ENCODE assay signal across 1 cellular context in the genomic region with DNA sequence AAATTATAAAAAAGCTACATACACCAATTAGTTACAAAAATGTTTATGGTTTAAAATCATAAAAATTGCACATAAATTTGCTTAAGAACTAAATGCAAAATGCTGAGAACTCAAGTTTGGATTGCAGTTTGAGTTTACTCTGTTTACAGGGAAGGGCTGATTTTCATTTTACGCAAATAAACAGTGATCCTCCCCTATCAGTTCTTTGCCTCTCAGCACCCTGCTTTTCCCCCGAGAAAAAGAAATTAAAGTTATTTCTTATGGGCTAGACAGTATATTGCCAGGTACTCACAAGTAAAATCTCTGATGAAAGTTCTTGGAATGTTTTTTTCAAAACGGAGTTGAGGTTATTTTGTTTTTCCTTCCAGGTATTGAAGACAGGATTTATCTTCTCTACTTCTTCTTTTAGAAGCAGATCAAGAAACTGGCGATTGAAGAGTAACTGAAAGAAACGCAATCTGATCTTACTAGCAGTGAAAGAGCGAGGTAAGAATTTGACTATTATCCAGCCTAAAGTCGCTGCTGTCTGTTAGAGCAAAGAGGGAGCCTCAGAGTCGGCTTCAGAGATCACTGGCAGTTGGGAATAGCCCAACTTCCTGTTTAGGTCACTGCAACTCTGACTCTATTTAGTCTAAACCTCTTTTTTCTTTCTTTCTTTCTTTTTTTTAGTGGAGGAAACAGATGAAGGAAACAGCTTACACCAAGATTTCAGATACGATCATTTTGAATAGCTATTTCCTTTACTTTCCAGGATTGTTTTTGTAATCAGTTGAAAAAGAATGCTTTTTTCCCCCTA.
TF ChIP-seq lines count a peak whose summit lies in the region.

A gene (minus strand): TSS at position 528 of the 796 bp plus-strand sequence. CDS start 50,667 bp downstream, outside the sequence.

TF ChIP-seq in HepG2, 621 proteins besides CTCF, POLR2A, EP300 and RAD21 (continued from another document):
- TF ChIP-seq, protein P1, sequence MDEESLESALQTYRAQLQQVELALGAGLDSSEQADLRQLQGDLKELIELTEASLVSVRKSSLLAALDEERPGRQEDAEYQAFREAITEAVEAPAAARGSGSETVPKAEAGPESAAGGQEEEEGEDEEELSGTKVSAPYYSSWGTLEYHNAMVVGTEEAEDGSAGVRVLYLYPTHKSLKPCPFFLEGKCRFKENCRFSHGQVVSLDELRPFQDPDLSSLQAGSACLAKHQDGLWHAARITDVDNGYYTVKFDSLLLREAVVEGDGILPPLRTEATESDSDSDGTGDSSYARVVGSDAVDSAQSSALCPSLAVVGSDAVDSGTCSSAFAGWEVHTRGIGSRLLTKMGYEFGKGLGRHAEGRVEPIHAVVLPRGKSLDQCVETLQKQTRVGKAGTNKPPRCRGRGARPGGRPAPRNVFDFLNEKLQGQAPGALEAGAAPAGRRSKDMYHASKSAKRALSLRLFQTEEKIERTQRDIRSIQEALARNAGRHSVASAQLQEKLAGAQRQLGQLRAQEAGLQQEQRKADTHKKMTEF (CRISPR knock-in tag; IDR thresholded peaks at IDR 0.05), result 0 out of 2 replicates have a peak, but pooled peaks have one; percentile 36
- TF ChIP-seq, protein P2, sequence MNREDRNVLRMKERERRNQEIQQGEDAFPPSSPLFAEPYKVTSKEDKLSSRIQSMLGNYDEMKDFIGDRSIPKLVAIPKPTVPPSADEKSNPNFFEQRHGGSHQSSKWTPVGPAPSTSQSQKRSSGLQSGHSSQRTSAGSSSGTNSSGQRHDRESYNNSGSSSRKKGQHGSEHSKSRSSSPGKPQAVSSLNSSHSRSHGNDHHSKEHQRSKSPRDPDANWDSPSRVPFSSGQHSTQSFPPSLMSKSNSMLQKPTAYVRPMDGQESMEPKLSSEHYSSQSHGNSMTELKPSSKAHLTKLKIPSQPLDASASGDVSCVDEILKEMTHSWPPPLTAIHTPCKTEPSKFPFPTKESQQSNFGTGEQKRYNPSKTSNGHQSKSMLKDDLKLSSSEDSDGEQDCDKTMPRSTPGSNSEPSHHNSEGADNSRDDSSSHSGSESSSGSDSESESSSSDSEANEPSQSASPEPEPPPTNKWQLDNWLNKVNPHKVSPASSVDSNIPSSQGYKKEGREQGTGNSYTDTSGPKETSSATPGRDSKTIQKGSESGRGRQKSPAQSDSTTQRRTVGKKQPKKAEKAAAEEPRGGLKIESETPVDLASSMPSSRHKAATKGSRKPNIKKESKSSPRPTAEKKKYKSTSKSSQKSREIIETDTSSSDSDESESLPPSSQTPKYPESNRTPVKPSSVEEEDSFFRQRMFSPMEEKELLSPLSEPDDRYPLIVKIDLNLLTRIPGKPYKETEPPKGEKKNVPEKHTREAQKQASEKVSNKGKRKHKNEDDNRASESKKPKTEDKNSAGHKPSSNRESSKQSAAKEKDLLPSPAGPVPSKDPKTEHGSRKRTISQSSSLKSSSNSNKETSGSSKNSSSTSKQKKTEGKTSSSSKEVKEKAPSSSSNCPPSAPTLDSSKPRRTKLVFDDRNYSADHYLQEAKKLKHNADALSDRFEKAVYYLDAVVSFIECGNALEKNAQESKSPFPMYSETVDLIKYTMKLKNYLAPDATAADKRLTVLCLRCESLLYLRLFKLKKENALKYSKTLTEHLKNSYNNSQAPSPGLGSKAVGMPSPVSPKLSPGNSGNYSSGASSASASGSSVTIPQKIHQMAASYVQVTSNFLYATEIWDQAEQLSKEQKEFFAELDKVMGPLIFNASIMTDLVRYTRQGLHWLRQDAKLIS (CRISPR knock-in tag; IDR thresholded peaks at IDR 0.05), result peak; percentile 86
- TF ChIP-seq ZNF713 (CRISPR knock-in tag; IDR thresholded peaks at IDR 0.05), result no peak
- TF ChIP-seq ZNF550 (CRISPR knock-in tag; IDR thresholded peaks at IDR 0.05; ENCODE audit: borderline replicate concordance), result no peak
- no peak for TF ChIP-seq NFRKB (IDR thresholded peaks at IDR 0.05)
- no peak for TF ChIP-seq RXRB (CRISPR knock-in tag; IDR thresholded peaks at IDR 0.05; ENCODE audit: borderline replicate concordance)
- TF ChIP-seq ZNF510 (CRISPR knock-in tag; IDR thresholded peaks at IDR 0.05; ENCODE audit: low read depth), result 0 out of 2 replicates have a peak, but pooled peaks have one; percentile 48
- TF ChIP-seq MED1 (CRISPR knock-in tag; IDR thresholded peaks at IDR 0.05), result peak; percentile 62
- 0 out of 2 replicates have a peak, but pooled peaks have one; percentile 37 for TF ChIP-seq TARDBP (CRISPR knock-in tag; IDR thresholded peaks at IDR 0.05)
- TF ChIP-seq HOXA7 (CRISPR knock-in tag; IDR thresholded peaks at IDR 0.05), result no peak
- TF ChIP-seq, protein P3, sequence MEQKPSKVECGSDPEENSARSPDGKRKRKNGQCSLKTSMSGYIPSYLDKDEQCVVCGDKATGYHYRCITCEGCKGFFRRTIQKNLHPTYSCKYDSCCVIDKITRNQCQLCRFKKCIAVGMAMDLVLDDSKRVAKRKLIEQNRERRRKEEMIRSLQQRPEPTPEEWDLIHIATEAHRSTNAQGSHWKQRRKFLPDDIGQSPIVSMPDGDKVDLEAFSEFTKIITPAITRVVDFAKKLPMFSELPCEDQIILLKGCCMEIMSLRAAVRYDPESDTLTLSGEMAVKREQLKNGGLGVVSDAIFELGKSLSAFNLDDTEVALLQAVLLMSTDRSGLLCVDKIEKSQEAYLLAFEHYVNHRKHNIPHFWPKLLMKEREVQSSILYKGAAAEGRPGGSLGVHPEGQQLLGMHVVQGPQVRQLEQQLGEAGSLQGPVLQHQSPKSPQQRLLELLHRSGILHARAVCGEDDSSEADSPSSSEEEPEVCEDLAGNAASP (CRISPR knock-in tag; IDR thresholded peaks at IDR 0.05; ENCODE audit: borderline replicate concordance), result peak; percentile 11; the same call in 1 of the 2 replicates
- TF ChIP-seq EED (CRISPR knock-in tag; IDR thresholded peaks at IDR 0.05), result no peak
- TF ChIP-seq ZNF12 (CRISPR knock-in tag; IDR thresholded peaks at IDR 0.05), result 0 out of 2 replicates have a peak, but pooled peaks have one; percentile 40
- TF ChIP-seq, protein P4, sequence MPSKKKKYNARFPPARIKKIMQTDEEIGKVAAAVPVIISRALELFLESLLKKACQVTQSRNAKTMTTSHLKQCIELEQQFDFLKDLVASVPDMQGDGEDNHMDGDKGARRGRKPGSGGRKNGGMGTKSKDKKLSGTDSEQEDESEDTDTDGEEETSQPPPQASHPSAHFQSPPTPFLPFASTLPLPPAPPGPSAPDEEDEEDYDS (CRISPR knock-in tag; IDR thresholded peaks at IDR 0.05), result peak; percentile 26; the same call in 1 of the 2 replicates
- TF ChIP-seq ERF (CRISPR knock-in tag; IDR thresholded peaks at IDR 0.05), result no peak
- no peak; the same call in 1 of the 2 replicates for TF ChIP-seq SAP130 (CRISPR knock-in tag; IDR thresholded peaks at IDR 0.05; ENCODE audit: low read depth)
- TF ChIP-seq FOXM1 (CRISPR knock-in tag; IDR thresholded peaks at IDR 0.05), result no peak
- TF ChIP-seq, protein P5, sequence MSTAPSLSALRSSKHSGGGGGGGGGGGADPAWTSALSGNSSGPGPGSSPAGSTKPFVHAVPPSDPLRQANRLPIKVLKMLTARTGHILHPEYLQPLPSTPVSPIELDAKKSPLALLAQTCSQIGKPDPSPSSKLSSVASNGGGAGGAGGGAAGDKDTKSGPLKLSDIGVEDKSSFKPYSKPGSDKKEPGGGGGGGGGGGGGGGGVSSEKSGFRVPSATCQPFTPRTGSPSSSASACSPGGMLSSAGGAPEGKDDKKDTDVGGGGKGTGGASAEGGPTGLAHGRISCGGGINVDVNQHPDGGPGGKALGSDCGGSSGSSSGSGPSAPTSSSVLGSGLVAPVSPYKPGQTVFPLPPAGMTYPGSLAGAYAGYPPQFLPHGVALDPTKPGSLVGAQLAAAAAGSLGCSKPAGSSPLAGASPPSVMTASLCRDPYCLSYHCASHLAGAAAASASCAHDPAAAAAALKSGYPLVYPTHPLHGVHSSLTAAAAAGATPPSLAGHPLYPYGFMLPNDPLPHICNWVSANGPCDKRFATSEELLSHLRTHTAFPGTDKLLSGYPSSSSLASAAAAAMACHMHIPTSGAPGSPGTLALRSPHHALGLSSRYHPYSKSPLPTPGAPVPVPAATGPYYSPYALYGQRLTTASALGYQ (CRISPR knock-in tag; IDR thresholded peaks at IDR 0.05), result 0 out of 2 replicates have a peak, but pooled peaks have one; percentile 22
- TF ChIP-seq, protein P6, sequence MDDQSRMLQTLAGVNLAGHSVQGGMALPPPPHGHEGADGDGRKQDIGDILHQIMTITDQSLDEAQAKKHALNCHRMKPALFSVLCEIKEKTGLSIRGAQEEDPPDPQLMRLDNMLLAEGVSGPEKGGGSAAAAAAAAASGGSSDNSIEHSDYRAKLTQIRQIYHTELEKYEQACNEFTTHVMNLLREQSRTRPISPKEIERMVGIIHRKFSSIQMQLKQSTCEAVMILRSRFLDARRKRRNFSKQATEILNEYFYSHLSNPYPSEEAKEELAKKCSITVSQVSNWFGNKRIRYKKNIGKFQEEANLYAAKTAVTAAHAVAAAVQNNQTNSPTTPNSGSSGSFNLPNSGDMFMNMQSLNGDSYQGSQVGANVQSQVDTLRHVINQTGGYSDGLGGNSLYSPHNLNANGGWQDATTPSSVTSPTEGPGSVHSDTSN (CRISPR knock-in tag; IDR thresholded peaks at IDR 0.05; ENCODE audit: borderline replicate concordance), result no peak
- TF ChIP-seq NFIC (IDR thresholded peaks at IDR 0.05; ENCODE audit: low read length), result 0 out of 2 replicates have a peak, but pooled peaks have one; percentile 44
- TF ChIP-seq FOXA1 (IDR thresholded peaks at IDR 0.05), result no peak
- TF ChIP-seq FOXA1 (CRISPR knock-in tag; IDR thresholded peaks at IDR 0.05), result no peak
- no peak for TF ChIP-seq ZFP41 (CRISPR knock-in tag; IDR thresholded peaks at IDR 0.05; ENCODE audit: borderline replicate concordance)
- TF ChIP-seq ZNF660 (CRISPR knock-in tag; IDR thresholded peaks at IDR 0.05; ENCODE audit: borderline replicate concordance, low read depth), result no peak
- TF ChIP-seq ZNF225 (CRISPR knock-in tag; IDR thresholded peaks at IDR 0.05), result no peak
- peak; percentile 95 for TF ChIP-seq SSRP1 (CRISPR knock-in tag; IDR thresholded peaks at IDR 0.05)
- TF ChIP-seq ZNF724P (CRISPR knock-in tag; IDR thresholded peaks at IDR 0.05; ENCODE audit: borderline replicate concordance), result no peak
- peak; percentile 59 for TF ChIP-seq RBM22 (optimal IDR thresholded peaks at IDR 0.05; ENCODE audit: low read length)
- TF ChIP-seq POGZ (CRISPR knock-in tag; IDR thresholded peaks at IDR 0.05), result peak; percentile 28; the same call in 1 of the 2 replicates
- TF ChIP-seq ZNF331 (CRISPR knock-in tag; IDR thresholded peaks at IDR 0.05), result 0 out of 2 replicates have a peak, but pooled peaks have one; percentile 12
- TF ChIP-seq NCOR1 (IDR thresholded peaks at IDR 0.05; ENCODE audit: borderline replicate concordance, low read length), result no peak
- peak; percentile 30; the same call in 1 of the 2 replicates for TF ChIP-seq MXD4 (CRISPR knock-in tag; IDR thresholded peaks at IDR 0.05)
- TF ChIP-seq GABPB1 (CRISPR knock-in tag; IDR thresholded peaks at IDR 0.05), result peak; percentile 48
- no peak for TF ChIP-seq ZNF776 (CRISPR knock-in tag; IDR thresholded peaks at IDR 0.05)
- no peak for TF ChIP-seq RFXAP (CRISPR knock-in tag; IDR thresholded peaks at IDR 0.05; ENCODE audit: borderline replicate concordance)
- TF ChIP-seq ZFP36L1 (CRISPR knock-in tag; IDR thresholded peaks at IDR 0.05), result no peak
- no peak for TF ChIP-seq FOSL2 (CRISPR knock-in tag; IDR thresholded peaks at IDR 0.05)
- peak; percentile 90 for TF ChIP-seq POLR2G (IDR thresholded peaks at IDR 0.05; ENCODE audit: low read depth, low read length)
- TF ChIP-seq ZNF614 (CRISPR knock-in tag; IDR thresholded peaks at IDR 0.05; ENCODE audit: borderline replicate concordance), result no peak
- TF ChIP-seq TGIF2 (CRISPR knock-in tag; IDR thresholded peaks at IDR 0.05), result 0 out of 2 replicates have a peak, but pooled peaks have one; percentile 58
- no peak for TF ChIP-seq IRF2 (CRISPR knock-in tag; IDR thresholded peaks at IDR 0.05)
- TF ChIP-seq EHMT2 (IDR thresholded peaks at IDR 0.05; ENCODE audit: borderline replicate concordance, low read depth, low read length), result no peak
- TF ChIP-seq ZSCAN20 (CRISPR knock-in tag; IDR thresholded peaks at IDR 0.05; ENCODE audit: borderline replicate concordance), result no peak
- peak; percentile 75 for TF ChIP-seq POLR2AphosphoS5 (IDR thresholded peaks at IDR 0.05; ENCODE audit: low read depth, low read length)
- TF ChIP-seq MAZ (IDR thresholded peaks at IDR 0.05; ENCODE audit: borderline replicate concordance, low read depth, low read length), result no peak
- TF ChIP-seq MAZ (CRISPR knock-in tag; IDR thresholded peaks at IDR 0.05; ENCODE audit: low read depth), result no peak
- TF ChIP-seq SUZ12 (IDR thresholded peaks at IDR 0.05; ENCODE audit: low read depth, low read length), result no peak
- peak; percentile 32; the same call in 1 of the 2 replicates for TF ChIP-seq PHF8 (CRISPR knock-in tag; IDR thresholded peaks at IDR 0.05)
- peak; percentile 74; the same call in 1 of the 2 replicates for TF ChIP-seq KMT2A (CRISPR knock-in tag; IDR thresholded peaks at IDR 0.05)
- no peak for TF ChIP-seq ZNF232 (CRISPR knock-in tag; IDR thresholded peaks at IDR 0.05; ENCODE audit: borderline replicate concordance)
- peak; percentile 62; the same call in 1 of the 2 replicates for TF ChIP-seq TAF1 (CRISPR knock-in tag; IDR thresholded peaks at IDR 0.05)
- TF ChIP-seq, protein P7, sequence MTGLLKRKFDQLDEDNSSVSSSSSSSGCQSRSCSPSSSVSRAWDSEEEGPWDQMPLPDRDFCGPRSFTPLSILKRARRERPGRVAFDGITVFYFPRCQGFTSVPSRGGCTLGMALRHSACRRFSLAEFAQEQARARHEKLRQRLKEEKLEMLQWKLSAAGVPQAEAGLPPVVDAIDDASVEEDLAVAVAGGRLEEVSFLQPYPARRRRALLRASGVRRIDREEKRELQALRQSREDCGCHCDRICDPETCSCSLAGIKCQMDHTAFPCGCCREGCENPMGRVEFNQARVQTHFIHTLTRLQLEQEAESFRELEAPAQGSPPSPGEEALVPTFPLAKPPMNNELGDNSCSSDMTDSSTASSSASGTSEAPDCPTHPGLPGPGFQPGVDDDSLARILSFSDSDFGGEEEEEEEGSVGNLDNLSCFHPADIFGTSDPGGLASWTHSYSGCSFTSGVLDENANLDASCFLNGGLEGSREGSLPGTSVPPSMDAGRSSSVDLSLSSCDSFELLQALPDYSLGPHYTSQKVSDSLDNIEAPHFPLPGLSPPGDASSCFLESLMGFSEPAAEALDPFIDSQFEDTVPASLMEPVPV (CRISPR knock-in tag; IDR thresholded peaks at IDR 0.05), result no peak
- TF ChIP-seq FIP1L1 (IDR thresholded peaks at IDR 0.05; ENCODE audit: borderline replicate concordance, insufficient read depth, low read depth, low read length), result no peak
- no peak for TF ChIP-seq ZNF619 (CRISPR knock-in tag; IDR thresholded peaks at IDR 0.05)
- no peak for TF ChIP-seq RAD51 (IDR thresholded peaks at IDR 0.05; ENCODE audit: borderline replicate concordance)
- no peak for TF ChIP-seq MEIS1 (CRISPR knock-in tag; IDR thresholded peaks at IDR 0.05; ENCODE audit: borderline replicate concordance)
